ENCODE assay signal across 23 cellular contexts in genomic region chr2:83191316-83191715, GRCh38.
"Had no signal": no experiment of that assay in that cellular context is flagged by ENCODE, and none has a peak within 500 bp of the region (broad histone marks: within the 10 kb centered on the region; RNA-seq: fewer than 3 reads in every experiment).

No MANE protein-coding gene starts in this region.

- H3K27ac ChIP-seq: cardiac muscle cell, colonic mucosa had no signal

- H3K4me3 ChIP-seq: cardiac muscle cell, colonic mucosa had no signal

- DNase-seq: activated CD4-positive, alpha-beta memory T cell treated with anti-CD3 and anti-CD28 coated beads for 36 hours; activated CD4-positive, alpha-beta T cell treated with anti-CD3 and anti-CD28 coated beads, Interleukin-2, amount 10 ng/mL, durations not matched to agents 7 days and 5 days; activated CD4-positive, CD25-positive, alpha-beta regulatory T cell treated with anti-CD3 and anti-CD28 coated beads, Interleukin-2, amount 50 U/mL, for 72 hours; activated CD8-positive, alpha-beta memory T cell treated with anti-CD3 and anti-CD28 coated beads for 24 hours; activated gamma-delta T cell; activated naive CD4-positive, alpha-beta T cell treated with anti-CD3 and anti-CD28 coated beads for 36 hours; activated T-cell treated with anti-CD3 and anti-CD28 coated beads, Interleukin-2, amount 50 U/mL, for 4 hours; anterior cingulate cortex; cerebellar nuclear complex; colonic mucosa; NCI-H1092; NCI-H1417; NCI-H1930; NCI-H2171; NCI-H226; NCI-H526; NCI-H774; SIG-M5; T-helper 17 cell; T-helper 9 cell had no signal

- ATAC-seq: activated T-cell treated with anti-CD3 and anti-CD28 coated beads, Interleukin-2, amount 50 U/mL, for 4 hours; activated T-helper 17 cell treated with anti-CD3 and anti-CD28 coated beads, Interleukin-2, amount 50 U/mL, for 72 hours; T-helper 17 cell; WTC11 had no signal

- H3K27me3 ChIP-seq: cardiac muscle cell, colonic mucosa had no signal

- H3K9me3 ChIP-seq: colonic mucosa had no signal

- H3K36me3 ChIP-seq: cardiac muscle cell, colonic mucosa had no signal

- H3K4me1 ChIP-seq: colonic mucosa had no signal
